9 cellular contexts compared by ENCODE assay signal in genomic region chr1:43970502-43970901, GRCh38. TPM values are rescaled to one million over a fixed set of nuclear protein-coding genes. Genes with fewer than 3 reads are reported as not detected.
DNase-seq lines count a peak whose midpoint lies in the region; ATAC-seq, FAIRE-seq and TF ChIP-seq lines count a peak whose summit lies in the region.
"Had no signal": no experiment of that assay in that cellular context is flagged by ENCODE, and none has a peak within 500 bp of the region (broad histone marks: within the 10 kb centered on the region; RNA-seq: fewer than 3 reads in every experiment).

No MANE protein-coding gene starts in this region.

- CTCF ChIA-PET in GM12878 (lab: Yijun Ruan, JAX) = interaction anchor here (0.9 to 2.0 kb wide), 4 partner anchors 23 to 66 kb away, joined by 3 to 6 read pairs (median 4); no protein-coding TSS in a partner anchor

- H3K9me3 ChIP-seq in heart right ventricle (no peaks in the 10 kb centered on the region), GM12878 (replicated peaks; ENCODE audit: control insufficient read depth, insufficient read depth, low read length) (no peaks in the 10 kb centered on the region)

- H3K79me1 ChIP-seq in mesendoderm (ENCODE audit: low read length) = peaks cover 11% of the 10 kb centered on the region

- no peak for TF ChIP-seq CTCF in heart right ventricle (IDR thresholded peaks at IDR 0.05)
- no peak for TF ChIP-seq CTCF in GM12878 (IDR thresholded peaks at IDR 0.05 in 2 of 3, conservative IDR thresholded peaks at IDR 0.05 in 1 of 3; ENCODE audit: control insufficient read depth in 2 of 3, extremely low read depth in 1 of 3, insufficient read depth in 1 of 3, low read depth in 3 of 3, low read length in 3 of 3)

- DNase-seq in heart right ventricle (no peak), cardiac septum (ENCODE audit: low spot score) (no peak), GM12878 (ENCODE audit: low read depth, low spot score) (no peak), mesendoderm (no peak), urothelium cell line (ENCODE audit: low spot score) (no peak), NCI-H1105 (lab: John Stamatoyannopoulos, UW) (no peak), OCI-M1 (lab: John Stamatoyannopoulos, UW) (no peak)
- no peak for DNase-seq in activated effector memory CD4-positive, alpha-beta T cell treated with Interleukin-2 at 50 U/mL for 16 hours

- RAD21 ChIA-PET in GM12878 (lab: Charles Lee; ENCODE audit: unreplicated experiment) = interaction anchor here (2.6 kb wide), 1 partner anchor 207 kb away, joined by 6 read pairs; no protein-coding TSS in a partner anchor

- no peak overlapping the region; the same call in 1 of the 2 replicates for H2AFZ ChIP-seq in GM12878 (ENCODE audit: control insufficient read depth, low read depth, low read length)

- H2BK120ac ChIP-seq in mesendoderm (ENCODE audit: low read depth, low read length) = no peak overlapping the region

- H2BK15ac ChIP-seq in mesendoderm (replicated peaks; ENCODE audit: low read depth) = no peak overlapping the region

- no peak overlapping the region for H3K18ac ChIP-seq in mesendoderm (ENCODE audit: low read length)

- H4K20me1 ChIP-seq in GM12878 (ENCODE audit: control insufficient read depth, insufficient read depth) = no peaks in the 10 kb centered on the region

- no peak for FAIRE-seq in GM12878 (lab: Jason Lieb, UNC)
- peak; percentile 32 for FAIRE-seq in urothelium cell line (lab: Jason Lieb, UNC)

- no peak overlapping the region for H2BK5ac ChIP-seq in mesendoderm (ENCODE audit: low read length)

- in situ Hi-C loops in GM12878 (cut with MboI) = no loop called here

- H3K79me2 ChIP-seq in GM12878 (ENCODE audit: control insufficient read depth, insufficient read depth, low read length) (peaks cover 24% of the 10 kb centered on the region), mesendoderm (ENCODE audit: control insufficient read depth, insufficient read depth, low read length) (peaks cover 13% of the 10 kb centered on the region)

- no peak for TF ChIP-seq EP300 in GM12878 (IDR thresholded peaks at IDR 0.05; ENCODE audit: borderline replicate concordance in 1 of 2, control insufficient read depth in 1 of 2, low read depth in 2 of 2, low read length in 2 of 2)

- peak overlapping the region; percentile 59 to 95 (median 91) for H3K4me3 ChIP-seq in heart right ventricle
- peak overlapping the region; percentile 98 for H3K4me3 ChIP-seq in GM12878
- H3K4me3 ChIP-seq in mesendoderm (ENCODE audit: low read length) = peak overlapping the region; percentile 75

- POLR2A ChIA-PET in GM12878 (lab: Charles Lee) = interaction anchor here (1.0 kb wide), 1 partner anchor 23 kb away, joined by 3 read pairs; the partner anchor contains the start of gene IPO13

- ATAC-seq in heart right ventricle = no peak
- no peak for ATAC-seq in GM12878

- H3K4me1 ChIP-seq in heart right ventricle = peaks cover 4 to 30% (median 20%) of the 10 kb centered on the region in 9 donors
- peaks cover 18% of the 10 kb centered on the region for H3K4me1 ChIP-seq in GM12878 (ENCODE audit: control insufficient read depth, insufficient read depth, low read length)
- H3K4me1 ChIP-seq in mesendoderm (ENCODE audit: control insufficient read depth, low read depth, low read length) = no peaks in the 10 kb centered on the region

- intact Hi-C loops in heart right ventricle (cut with DNase I) = no loop called here
- intact Hi-C loops in cardiac septum (cut with DNase I) = no loop called here
- intact Hi-C loops in GM12878 (cut with micrococcal nuclease; ENCODE audit: unreplicated experiment) = no loop called here

- H3K9ac ChIP-seq in GM12878 (ENCODE audit: control insufficient read depth, insufficient read depth, low read length) = peak overlapping the region; percentile 89
- H3K9ac ChIP-seq in mesendoderm (ENCODE audit: low read length) = peak overlapping the region; percentile 86

- no peaks in the 10 kb centered on the region for H3K27me3 ChIP-seq in heart right ventricle
- no peaks in the 10 kb centered on the region for H3K27me3 ChIP-seq in GM12878 (replicated peaks in 1 of 2; ENCODE audit: control insufficient read depth in 2 of 2, insufficient read depth in 2 of 2, low read length in 1 of 2)
- H3K27me3 ChIP-seq in mesendoderm (ENCODE audit: insufficient read depth, low read length, poor library complexity) = no peaks in the 10 kb centered on the region

- H4K5ac ChIP-seq in mesendoderm (ENCODE audit: low read length) = no peak overlapping the region

- no peak for TF ChIP-seq RAD21 in GM12878 (IDR thresholded peaks at IDR 0.05; ENCODE audit: insufficient read depth, low read depth, low read length)

- H3K4me2 ChIP-seq in GM12878 (ENCODE audit: control insufficient read depth, insufficient read depth) = peak overlapping the region; percentile 93
- H3K4me2 ChIP-seq in mesendoderm (ENCODE audit: low read length) = peak overlapping the region; percentile 78

- SMC1A ChIA-PET in GM12878 (lab: Charles Lee; ENCODE audit: uncharacterized antibody, unreplicated experiment) = no interaction called here

- BruUV-seq in GM12878 (replicated peaks; lab: Mats Ljungman, UMichigan) = no TSS peak

- no peak for TF ChIP-seq POLR2A in GM12878 (IDR thresholded peaks at IDR 0.05; ENCODE audit: low read depth, low read length)

- H3K56ac ChIP-seq in mesendoderm (ENCODE audit: low read length) = peak overlapping the region; percentile 90

- no peak overlapping the region for H3K23ac ChIP-seq in mesendoderm (ENCODE audit: low read length)

- H4K8ac ChIP-seq in mesendoderm (ENCODE audit: low read depth, low read length) = no peak overlapping the region

- H3K36me3 ChIP-seq in heart right ventricle (peaks cover 0 to 49% (median 6%) of the 10 kb centered on the region in 9 donors), GM12878 (ENCODE audit: control insufficient read depth in 2 of 2, insufficient read depth in 2 of 2, low read length in 1 of 2) (peaks cover 8 to 11% of the 10 kb centered on the region in 2 experiments; a peak in 3 of 4 replicates), mesendoderm (ENCODE audit: control insufficient read depth, insufficient read depth, low read length) (no peaks in the 10 kb centered on the region)

- H2AK5ac ChIP-seq in mesendoderm (ENCODE audit: low read length) = no peak overlapping the region

- H3K27ac ChIP-seq in heart right ventricle (peak overlapping the region in 7 of 10 donors; percentile 12 to 65 (median 49)), GM12878 (ENCODE audit: control insufficient read depth, insufficient read depth) (peak overlapping the region; percentile 60), mesendoderm (ENCODE audit: low read depth, low read length) (no peak overlapping the region)
- H3K27ac ChIP-seq: epithelial cell of prostate had no signal

- 52 to 58% methylated on average over 5 of the region's 5 CpGs for WGBS in heart right ventricle, 2 donors
- WGBS in GM12878 (ENCODE audit: insufficient coverage, insufficient replicate concordance, low lambda C conversion rate, missing lambda C conversion rate) = 15% methylated on average over 5 of the region's 5 CpGs
- no CpG with 5 or more reads among the region's 5 CpGs for WGBS in mesendoderm (ENCODE audit: extremely low coverage, insufficient coverage, low lambda C conversion rate)

- H3K4ac ChIP-seq in mesendoderm (ENCODE audit: low read depth, low read length) = no peak overlapping the region

RNA-seq across cellular contexts. Expression of gene DPH2, which starts 0.7 kb away (rescaled TPM):
- total RNA-seq in heart right ventricle = 10 to 100 TPM; 10.7 to 22.0 (median 14.3) TPM
- 10 to 100 TPM in 1 of 2 donors, 1 to 10 TPM in 1; 9.4 to 33.7 TPM for polyA plus RNA-seq in heart right ventricle
- total RNA-seq in cardiac septum = 15.5 TPM
- 40.0 and 46.8 TPM in 2 replicates for total RNA-seq in GM12878 (2013; cell fraction: nucleolus; rRNA removed)
- total RNA-seq in GM12878 (2014; rRNA removed) = 67.2 and 75.1 TPM in 2 replicates
- total RNA-seq in GM12878 (2014; rRNA removed; fragmentation: Illumina TruSeq; extraction: Trizol) = 32.2 and 37.9 TPM in 2 replicates
- 58.0 and 60.1 TPM in 2 replicates for total RNA-seq in GM12878 (2021)
- polyA plus RNA-seq in GM12878 (2011; ENCODE audit: low read depth) = 16.1 TPM
- polyA plus RNA-seq in GM12878 (2011; rRNA removed) = 30.7 and 44.0 TPM in 2 replicates
- 72.9 and 90.9 TPM in 2 replicates for polyA plus RNA-seq in GM12878 (2011; cell fraction: cytosol; rRNA removed)
- polyA plus RNA-seq in GM12878 (2011; cell fraction: nucleus; rRNA removed) = 240 and 297 TPM in 2 replicates
- 28.3 and 30.7 TPM in 2 replicates for polyA plus RNA-seq in GM12878 (2012)
- polyA plus RNA-seq in GM12878 (2014; fragmentation: Illumina TruSeq; extraction: Trizol) = 22.4 and 43.2 TPM in 2 replicates
- polyA plus RNA-seq in GM12878 (2014; fragmentation: Nextera tagmentation; extraction: Ambion mirVana) = 10 to 100 TPM; 13.1 to 14.3 TPM
- polyA plus RNA-seq in GM12878 (2014; rRNA removed) = 74.5 and 76.2 TPM in 2 replicates
- 10 to 100 TPM; 76.6 to 82.9 TPM for polyA plus RNA-seq in GM12878 (2016; fragmentation: Nextera tagmentation; extraction: Ambion mirVana)
- 41.1 and 68.5 TPM in 2 replicates for polyA minus RNA-seq in GM12878 (2011; rRNA and poly(A)+ RNA removed)
- 18.2 and 18.3 TPM in 2 replicates for polyA minus RNA-seq in GM12878 (2011; cell fraction: cytosol; rRNA and poly(A)+ RNA removed)
- 79.7 and 117 TPM in 2 replicates for polyA minus RNA-seq in GM12878 (2011; cell fraction: nucleus; rRNA and poly(A)+ RNA removed)
- 39.9 TPM for polyA plus RNA-seq in mesendoderm (2013, experiment 1 of 2)
- 39.4 TPM for polyA plus RNA-seq in mesendoderm (2013, experiment 2 of 2)

RNA-seq across cellular contexts. Expression of gene ATP6V0B, which starts 4.3 kb away (rescaled TPM):
- total RNA-seq in heart right ventricle = 100 to 1,000 TPM in 3 of 10 donors, 10 to 100 TPM in 7; 63.1 to 112 (median 72.9) TPM
- polyA plus RNA-seq in heart right ventricle = 100 to 1,000 TPM in 1 of 2 donors, 10 to 100 TPM in 1; 73.4 to 227 TPM
- total RNA-seq in cardiac septum = 81.6 TPM
- total RNA-seq in GM12878 (2013; cell fraction: nucleolus; rRNA removed) = 39.3 and 44.3 TPM in 2 replicates
- total RNA-seq in GM12878 (2014; rRNA removed) = 176 and 177 TPM in 2 replicates
- total RNA-seq in GM12878 (2014; rRNA removed; fragmentation: Illumina TruSeq; extraction: Trizol) = 70.0 and 75.8 TPM in 2 replicates
- 115 and 120 TPM in 2 replicates for total RNA-seq in GM12878 (2021)
- 59.4 TPM for polyA plus RNA-seq in GM12878 (2011; ENCODE audit: low read depth)
- polyA plus RNA-seq in GM12878 (2011; rRNA removed) = 72.2 and 132 TPM in 2 replicates
- 218 and 285 TPM in 2 replicates for polyA plus RNA-seq in GM12878 (2011; cell fraction: cytosol; rRNA removed)
- 267 and 300 TPM in 2 replicates for polyA plus RNA-seq in GM12878 (2011; cell fraction: nucleus; rRNA removed)
- polyA plus RNA-seq in GM12878 (2012) = 76.2 and 83.3 TPM in 2 replicates
- polyA plus RNA-seq in GM12878 (2014; fragmentation: Illumina TruSeq; extraction: Trizol) = 30.1 and 70.5 TPM in 2 replicates
- 100 to 1,000 TPM in 1 of 2 experiments, 10 to 100 TPM in 1; 65.3 to 157 TPM for polyA plus RNA-seq in GM12878 (2014; fragmentation: Nextera tagmentation; extraction: Ambion mirVana)
- polyA plus RNA-seq in GM12878 (2014; rRNA removed) = 156 and 159 TPM in 2 replicates
- 100 to 1,000 TPM; 247 to 250 TPM for polyA plus RNA-seq in GM12878 (2016; fragmentation: Nextera tagmentation; extraction: Ambion mirVana)
- 82.2 and 119 TPM in 2 replicates for polyA minus RNA-seq in GM12878 (2011; rRNA and poly(A)+ RNA removed)
- 35.1 and 43.2 TPM in 2 replicates for polyA minus RNA-seq in GM12878 (2011; cell fraction: cytosol; rRNA and poly(A)+ RNA removed)
- polyA minus RNA-seq in GM12878 (2011; cell fraction: nucleus; rRNA and poly(A)+ RNA removed) = 65.8 and 94.1 TPM in 2 replicates
- polyA plus RNA-seq in mesendoderm (2013, experiment 1 of 2) = 56.2 TPM
- polyA plus RNA-seq in mesendoderm (2013, experiment 2 of 2) = 55.4 TPM

RNA-seq across cellular contexts. Expression of gene B4GALT2, which starts 8.5 kb away (rescaled TPM):
- total RNA-seq in heart right ventricle (10 to 100 TPM; 31.1 to 47.0 (median 38.6) TPM), cardiac septum (44.3 TPM), GM12878 (2014; rRNA removed) (61.0 and 63.8 TPM in 2 replicates), GM12878 (2014; rRNA removed; fragmentation: Illumina TruSeq; extraction: Trizol) (27.2 and 28.7 TPM in 2 replicates), GM12878 (2021) (45.4 and 47.3 TPM in 2 replicates)
- polyA plus RNA-seq in heart right ventricle (10 to 100 TPM; 25.4 to 50.8 TPM), GM12878 (2011; rRNA removed) (9.8 and 18.0 TPM in 2 replicates), GM12878 (2014; fragmentation: Illumina TruSeq; extraction: Trizol) (18.6 and 30.0 TPM in 2 replicates), GM12878 (2014; fragmentation: Nextera tagmentation; extraction: Ambion mirVana) (1 to 10 TPM in 1 of 2 experiments, under 1 TPM in 1; 0.98 to 2.8 TPM), GM12878 (2014; rRNA removed) (53.5 and 67.0 TPM in 2 replicates), GM12878 (2016; fragmentation: Nextera tagmentation; extraction: Ambion mirVana) (1 to 10 TPM; 7.2 to 9.6 TPM)
- 15.2 and 15.5 TPM in 2 replicates for total RNA-seq in GM12878 (2013; cell fraction: nucleolus; rRNA removed)
- 7.1 TPM for polyA plus RNA-seq in GM12878 (2011; ENCODE audit: low read depth)
- 27.5 and 46.7 TPM in 2 replicates for polyA plus RNA-seq in GM12878 (2011; cell fraction: cytosol; rRNA removed)
- polyA plus RNA-seq in GM12878 (2011; cell fraction: nucleus; rRNA removed) = 22.6 and 26.7 TPM in 2 replicates
- 19.7 and 20.5 TPM in 2 replicates for polyA plus RNA-seq in GM12878 (2012)
- polyA minus RNA-seq in GM12878 (2011; rRNA and poly(A)+ RNA removed) = 13.2 and 22.9 TPM in 2 replicates
- polyA minus RNA-seq in GM12878 (2011; cell fraction: cytosol; rRNA and poly(A)+ RNA removed) = 12.6 and 14.2 TPM in 2 replicates
- polyA minus RNA-seq in GM12878 (2011; cell fraction: nucleus; rRNA and poly(A)+ RNA removed) = 9.3 and 15.2 TPM in 2 replicates
- polyA plus RNA-seq in mesendoderm (2013, experiment 1 of 2) = 50.4 TPM
- polyA plus RNA-seq in mesendoderm (2013, experiment 2 of 2) = 49.5 TPM

RNA-seq across cellular contexts. Expression of gene CCDC24, which starts 20.9 kb away (rescaled TPM):
- total RNA-seq in heart right ventricle (1 to 10 TPM in 8 of 10 donors, under 1 TPM in 2; 0.55 to 3.1 (median 1.3) TPM), cardiac septum (1.9 TPM), GM12878 (2014; rRNA removed) (1.6 and 2.2 TPM in 2 replicates), GM12878 (2014; rRNA removed; fragmentation: Illumina TruSeq; extraction: Trizol) (0.67 and 0.78 TPM in 2 replicates), GM12878 (2021) (2.2 and 3.1 TPM in 2 replicates)
- polyA plus RNA-seq in heart right ventricle (1 to 10 TPM; 1.1 to 3.1 TPM), GM12878 (2011; rRNA removed) (0.49 and 1.0 TPM in 2 replicates), GM12878 (2014; fragmentation: Illumina TruSeq; extraction: Trizol) (0.59 and 1.0 TPM in 2 replicates), GM12878 (2014; fragmentation: Nextera tagmentation; extraction: Ambion mirVana) (under 1 TPM in 1 of 2 experiments, not detected in 1; 0.18 TPM), GM12878 (2014; rRNA removed) (2.1 and 4.2 TPM in 2 replicates), GM12878 (2016; fragmentation: Nextera tagmentation; extraction: Ambion mirVana) (1 to 10 TPM; 1.6 to 1.7 TPM)
- total RNA-seq in GM12878 (2013; cell fraction: nucleolus; rRNA removed) = 2.7 and 3.3 TPM in 2 replicates
- 0.34 TPM for polyA plus RNA-seq in GM12878 (2011; ENCODE audit: low read depth)
- 1.8 TPM in 2 replicates for polyA plus RNA-seq in GM12878 (2011; cell fraction: cytosol; rRNA removed)
- 5.3 and 6.6 TPM in 2 replicates for polyA plus RNA-seq in GM12878 (2011; cell fraction: nucleus; rRNA removed)
- polyA plus RNA-seq in GM12878 (2012) = 1.4 and 1.5 TPM in 2 replicates
- 0.22 and 0.67 TPM in 2 replicates for polyA minus RNA-seq in GM12878 (2011; rRNA and poly(A)+ RNA removed)
- polyA minus RNA-seq in GM12878 (2011; cell fraction: cytosol; rRNA and poly(A)+ RNA removed) = 0.94 TPM in 1 of 2 replicates, not detected in the other
- 1.2 TPM in 2 replicates for polyA minus RNA-seq in GM12878 (2011; cell fraction: nucleus; rRNA and poly(A)+ RNA removed)
- polyA plus RNA-seq in mesendoderm (2013, experiment 1 of 2) = 4.0 TPM
- polyA plus RNA-seq in mesendoderm (2013, experiment 2 of 2) = 5.2 TPM

RNA-seq across cellular contexts. Expression of gene IPO13, which starts 23.8 kb away (rescaled TPM):
- total RNA-seq in heart right ventricle (10 to 100 TPM; 53.3 to 66.1 (median 56.8) TPM), cardiac septum (60.6 TPM), GM12878 (2014; rRNA removed) (18.2 and 18.4 TPM in 2 replicates), GM12878 (2014; rRNA removed; fragmentation: Illumina TruSeq; extraction: Trizol) (7.3 and 10.1 TPM in 2 replicates), GM12878 (2021) (22.1 and 26.6 TPM in 2 replicates)
- polyA plus RNA-seq in heart right ventricle (10 to 100 TPM; 25.2 to 74.5 TPM), GM12878 (2011; rRNA removed) (5.6 and 9.3 TPM in 2 replicates), GM12878 (2014; fragmentation: Illumina TruSeq; extraction: Trizol) (8.5 and 14.0 TPM in 2 replicates), GM12878 (2014; fragmentation: Nextera tagmentation; extraction: Ambion mirVana) (1 to 10 TPM; 7.1 to 9.5 TPM), GM12878 (2014; rRNA removed) (16.5 and 17.9 TPM in 2 replicates), GM12878 (2016; fragmentation: Nextera tagmentation; extraction: Ambion mirVana) (10 to 100 TPM; 21.5 TPM)
- total RNA-seq in GM12878 (2013; cell fraction: nucleolus; rRNA removed) = 9.0 and 13.3 TPM in 2 replicates
- 4.5 TPM for polyA plus RNA-seq in GM12878 (2011; ENCODE audit: low read depth)
- polyA plus RNA-seq in GM12878 (2011; cell fraction: cytosol; rRNA removed) = 19.2 TPM in 2 replicates
- polyA plus RNA-seq in GM12878 (2011; cell fraction: nucleus; rRNA removed) = 29.3 and 36.2 TPM in 2 replicates
- polyA plus RNA-seq in GM12878 (2012) = 8.2 and 9.6 TPM in 2 replicates
- 24.2 and 29.7 TPM in 2 replicates for polyA minus RNA-seq in GM12878 (2011; rRNA and poly(A)+ RNA removed)
- polyA minus RNA-seq in GM12878 (2011; cell fraction: cytosol; rRNA and poly(A)+ RNA removed) = 8.6 and 16.2 TPM in 2 replicates
- polyA minus RNA-seq in GM12878 (2011; cell fraction: nucleus; rRNA and poly(A)+ RNA removed) = 8.7 and 14.9 TPM in 2 replicates
- polyA plus RNA-seq in mesendoderm (2013, experiment 1 of 2) = 10.8 TPM
- 9.7 TPM for polyA plus RNA-seq in mesendoderm (2013, experiment 2 of 2)
